In genomic region chr12:64256166-64256800, GRCh38 we compare ENCODE assay signal across 9 cellular contexts. TPM values are rescaled to one million over a fixed set of nuclear protein-coding genes. Genes with fewer than 3 reads are reported as not detected.
DNase-seq lines count a peak whose midpoint lies in the region; ATAC-seq, FAIRE-seq and TF ChIP-seq lines count a peak whose summit lies in the region.
"Had no signal": no experiment of that assay in that cellular context is flagged by ENCODE, and none has a peak within 500 bp of the region (broad histone marks: within the 10 kb centered on the region; RNA-seq: fewer than 3 reads in every experiment).

No MANE protein-coding gene starts in this region.

- no peak overlapping the region for H3K4me2 ChIP-seq in A549

- FAIRE-seq in A549 (lab: Jason Lieb, UNC), result peak; percentile 90
- FAIRE-seq in GM12892 (lab: Jason Lieb, UNC), result peak; percentile 50
- FAIRE-seq in small intestine (lab: Jason Lieb, UNC), result peak; percentile 55

- H3K27me3 ChIP-seq in adrenal gland (no peaks in the 10 kb centered on the region), left ventricle myocardium inferior (ENCODE audit: low read depth) (no peaks in the 10 kb centered on the region), small intestine (ENCODE audit: control insufficient read depth in 2 of 2, insufficient read depth in 2 of 2, low read length in 2 of 2) (no peaks in the 10 kb centered on the region)

- ATAC-seq in A549, result peak; percentile 30 to 84; a peak in 3 of 6 replicates
- no peak for ATAC-seq in activated T-helper 17 cell treated with anti-CD3 and anti-CD28 coated beads, Interleukin-2, amount 50 U/mL, for 72 hours (replicated peaks)

- H3K4me3 ChIP-seq in A549 (no peak overlapping the region), adrenal gland (no peak overlapping the region), left ventricle myocardium inferior (peak overlapping the region; percentile 6), small intestine (ENCODE audit: low read depth in 1 of 2, low read length in 2 of 2) (no peak overlapping the region)

- WGBS in A549 (ENCODE audit: missing lambda C conversion rate), result 55% methylated on average over 4 of the region's 4 CpGs
- 54 to 68% (median 60%) methylated on average over 4 of the region's 4 CpGs for WGBS in adrenal gland, 4 donors
- 64 to 80% (median 79%) methylated on average over 4 of the region's 4 CpGs for WGBS in small intestine, 3 donors

- no peak for TF ChIP-seq EP300 in A549 (IDR thresholded peaks at IDR 0.05)

- H3K4me1 Mint-ChIP-seq in activated naive CD8-positive, alpha-beta T cell treated with anti-CD3 and anti-CD28 coated beads for 36 hours, result no peaks in the 10 kb centered on the region
- no peaks in the 10 kb centered on the region for H3K4me1 Mint-ChIP-seq in activated T-helper 17 cell treated with anti-CD3 and anti-CD28 coated beads, Interleukin-2, amount 50 U/mL, for 72 hours

- no peaks in the 10 kb centered on the region for H3K36me3 Mint-ChIP-seq in activated naive CD8-positive, alpha-beta T cell treated with anti-CD3 and anti-CD28 coated beads for 36 hours
- no peaks in the 10 kb centered on the region for H3K36me3 Mint-ChIP-seq in activated T-helper 17 cell treated with anti-CD3 and anti-CD28 coated beads, Interleukin-2, amount 50 U/mL, for 72 hours (ENCODE audit: low read depth)

- no peaks in the 10 kb centered on the region for H3K9me3 ChIP-seq in A549
- H3K9me3 ChIP-seq in adrenal gland (replicated peaks in 1 of 3), result no peaks in the 10 kb centered on the region
- no peaks in the 10 kb centered on the region for H3K9me3 ChIP-seq in left ventricle myocardium inferior (replicated peaks)
- no peaks in the 10 kb centered on the region for H3K9me3 ChIP-seq in small intestine (ENCODE audit: control insufficient read depth, low read depth)

- POLR2A ChIA-PET in A549 (lab: Yijun Ruan, JAX), result no interaction called here

- H3K4me1 ChIP-seq in A549 (no peaks in the 10 kb centered on the region), adrenal gland (replicated peaks in 1 of 2) (peaks cover 6 to 12% of the 10 kb centered on the region in 2 donors), left ventricle myocardium inferior (no peaks in the 10 kb centered on the region), small intestine (ENCODE audit: control insufficient read depth in 2 of 2, insufficient read depth in 1 of 2, low read depth in 1 of 2, low read length in 1 of 2) (no peaks in the 10 kb centered on the region)

- peak in 1 of 2 experiments; percentile 65 for DNase-seq in A549 (ENCODE audit: low read depth in 1 of 2, low spot score in 1 of 2)
- DNase-seq in GM12892 (ENCODE audit: insufficient read length), result no peak
- peak; percentile 25 for DNase-seq in NCI-H2107 (lab: John Stamatoyannopoulos, UW)
- no peak for DNase-seq in adrenal gland
- DNase-seq in left ventricle myocardium inferior, result no peak
- DNase-seq in small intestine, result peak; percentile 71
- DNase-seq in activated naive CD8-positive, alpha-beta T cell treated with anti-CD3 and anti-CD28 coated beads for 36 hours, result no peak

- TF ChIP-seq POLR2A in A549 (IDR thresholded peaks at IDR 0.05; ENCODE audit: low read length) (no peak), GM12892 (IDR thresholded peaks at IDR 0.05; ENCODE audit: low read depth, low read length) (no peak), adrenal gland (IDR thresholded peaks at IDR 0.05) (no peak)

- CTCF ChIA-PET in A549 (lab: Yijun Ruan, JAX), result interaction anchor here (0.6 to 9.7 kb wide), 49 partner anchors 9 to 1100 kb away, joined by 3 to 206 read pairs (median 4); partner anchors contain the start of genes KICS2 and SRGAP1

- H3K27ac Mint-ChIP-seq in activated naive CD8-positive, alpha-beta T cell treated with anti-CD3 and anti-CD28 coated beads for 36 hours, result no peak overlapping the region
- no peak overlapping the region for H3K27ac Mint-ChIP-seq in activated T-helper 17 cell treated with anti-CD3 and anti-CD28 coated beads, Interleukin-2, amount 50 U/mL, for 72 hours
- H3K27ac Mint-ChIP-seq: stimulated activated naive CD8-positive, alpha-beta T cell treated with anti-CD3 and anti-CD28 coated beads, Interleukin-15, Interleukin-2, amounts not matched to agents 100 ng/mL and 50 ng/mL, for 24 hours had no signal

- H3K4me3 Mint-ChIP-seq in activated naive CD8-positive, alpha-beta T cell treated with anti-CD3 and anti-CD28 coated beads for 36 hours, result no peak overlapping the region
- no peak overlapping the region for H3K4me3 Mint-ChIP-seq in activated T-helper 17 cell treated with anti-CD3 and anti-CD28 coated beads, Interleukin-2, amount 50 U/mL, for 72 hours
- H3K4me3 Mint-ChIP-seq: stimulated activated naive CD8-positive, alpha-beta T cell treated with anti-CD3 and anti-CD28 coated beads, Interleukin-15, Interleukin-2, amounts not matched to agents 100 ng/mL and 50 ng/mL, for 24 hours had no signal

- H3K36me3 ChIP-seq in adrenal gland (replicated peaks in 1 of 2) (no peaks in the 10 kb centered on the region), left ventricle myocardium inferior (no peaks in the 10 kb centered on the region), small intestine (ENCODE audit: control insufficient read depth in 2 of 2, insufficient read depth in 2 of 2, low read length in 2 of 2) (no peaks in the 10 kb centered on the region)

- no peaks in the 10 kb centered on the region for H3K9me3 Mint-ChIP-seq in activated naive CD8-positive, alpha-beta T cell treated with anti-CD3 and anti-CD28 coated beads for 36 hours
- no peaks in the 10 kb centered on the region for H3K9me3 Mint-ChIP-seq in activated T-helper 17 cell treated with anti-CD3 and anti-CD28 coated beads, Interleukin-2, amount 50 U/mL, for 72 hours
- H3K9me3 Mint-ChIP-seq: stimulated activated naive CD8-positive, alpha-beta T cell treated with anti-CD3 and anti-CD28 coated beads, Interleukin-15, Interleukin-2, amounts not matched to agents 100 ng/mL and 50 ng/mL, for 24 hours had no signal

- H3K27ac ChIP-seq in A549 (no peak overlapping the region), adrenal gland (no peak overlapping the region), left ventricle myocardium inferior (replicated peaks) (no peak overlapping the region), small intestine (ENCODE audit: low read depth in 1 of 2, low read length in 1 of 2) (no peak overlapping the region)

- peak; percentile 97 to 98 for TF ChIP-seq RAD21 in A549 (conservative IDR thresholded peaks at IDR 0.05 in 1 of 2, IDR thresholded peaks at IDR 0.05 in 1 of 2)

- TF ChIP-seq CTCF in A549 (IDR thresholded peaks at IDR 0.05) (peak; percentile 91), adrenal gland (IDR thresholded peaks at IDR 0.05) (peak; percentile 66 to 88 (median 84)), left ventricle myocardium inferior (IDR thresholded peaks at IDR 0.05; ENCODE audit: borderline replicate concordance) (peak; percentile 77)

- intact Hi-C loops in adrenal gland (cut with DNase I) (loop anchor here (2.0 to 10.0 kb wide), 3 partner anchors 171 to 419 kb away; no protein-coding TSS in a partner anchor), left ventricle myocardium inferior (cut with micrococcal nuclease) (loop anchor here (2.0 kb wide), 1 partner anchor 417 kb away; no protein-coding TSS in a partner anchor)

- H3K27me3 Mint-ChIP-seq in activated naive CD8-positive, alpha-beta T cell treated with anti-CD3 and anti-CD28 coated beads for 36 hours, result no peaks in the 10 kb centered on the region
- no peaks in the 10 kb centered on the region for H3K27me3 Mint-ChIP-seq in activated T-helper 17 cell treated with anti-CD3 and anti-CD28 coated beads, Interleukin-2, amount 50 U/mL, for 72 hours
- H3K27me3 Mint-ChIP-seq: stimulated activated naive CD8-positive, alpha-beta T cell treated with anti-CD3 and anti-CD28 coated beads, Interleukin-15, Interleukin-2, amounts not matched to agents 100 ng/mL and 50 ng/mL, for 24 hours had no signal

TF ChIP-seq in A549, 52 proteins besides CTCF, POLR2A, EP300 and RAD21:
- TF ChIP-seq ZC3H11A (IDR thresholded peaks at IDR 0.05) (0 out of 2 replicates have a peak, but pooled peaks have one; percentile 3), HOXB13 (CRISPR knock-in tag; IDR thresholded peaks at IDR 0.05; ENCODE audit: low read depth) (no peak), RCOR1 (IDR thresholded peaks at IDR 0.05; ENCODE audit: low read depth, low read length) (no peak), RARB (CRISPR knock-in tag; IDR thresholded peaks at IDR 0.05) (no peak), ZNF302 (CRISPR knock-in tag; IDR thresholded peaks at IDR 0.05) (no peak), FOXS1 (CRISPR knock-in tag; IDR thresholded peaks at IDR 0.05) (no peak), ATOH8 (CRISPR knock-in tag; IDR thresholded peaks at IDR 0.05; ENCODE audit: low read depth) (no peak), SMC3 (IDR thresholded peaks at IDR 0.05) (peak; percentile 98)

RNA-seq across cellular contexts. Expression of gene KICS2, which starts 34.2 kb away (rescaled TPM):
- polyA plus RNA-seq in A549 (2011; rRNA removed), result 21.4 and 22.5 TPM in 2 replicates
- polyA plus RNA-seq in A549 (2012; cell fraction: cytosol; rRNA removed), result 8.9 and 10.4 TPM in 2 replicates
- polyA plus RNA-seq in A549 (2012; cell fraction: nucleus; rRNA removed), result 7.1 and 9.7 TPM in 2 replicates
- 9.1 to 9.6 TPM (median 9.4 TPM) in 3 replicates for polyA plus RNA-seq in A549 (2017; fragmentation: RNase III; extraction: RNeasy Plus Mini Kit Qiagen cat#74134 plus additional on column Dnase treatment)
- polyA minus RNA-seq in A549 (2011; rRNA and poly(A)+ RNA removed), result 28.3 and 29.1 TPM in 2 replicates
- 6.5 TPM for polyA plus RNA-seq in GM12892 (2012; ENCODE audit: missing spikeins)
- 10 to 100 TPM in 7 of 8 donors, 1 to 10 TPM in 1; 8.6 to 36.4 (median 13.1) TPM for total RNA-seq in adrenal gland
- 10 to 100 TPM in 1 of 3 donors, 1 to 10 TPM in 2; 5.0 to 15.4 (median 5.1) TPM for polyA plus RNA-seq in adrenal gland
- 3.5 TPM for total RNA-seq in left ventricle myocardium inferior
- polyA plus RNA-seq in small intestine, result 1 to 10 TPM; 1.3 to 4.3 (median 1.9) TPM
- total RNA-seq in activated naive CD8-positive, alpha-beta T cell treated with anti-CD3 and anti-CD28 coated beads for 36 hours, result 10 to 100 TPM; 12.9 to 13.4 TPM
- 10 to 100 TPM in 1 of 2 donors, 1 to 10 TPM in 1; 9.9 to 14.2 TPM for total RNA-seq in activated T-helper 17 cell treated with anti-CD3 and anti-CD28 coated beads, Interleukin-2, amount 50 U/mL, for 72 hours

Comparison
In these comparisons a context has a peak if more than half of its experiments do, and no peak if none do; other contexts are left out.
1. DNase-seq: peak in NCI-H2107 (single experiment) and small intestine (single experiment); none in GM12892 (single experiment), adrenal gland (0 of 7), left ventricle myocardium inferior (single experiment) and activated naive CD8-positive, alpha-beta T cell treated with anti-CD3 and anti-CD28 coated beads for 36 hours (single experiment).
2. Peak in every context shown above with its lines, with median percentiles within 50 percentile points of each other: CTCF ChIP-seq.